35 cellular contexts compared by ENCODE assay signal in genomic region chr20:36360429-36360828, GRCh38. TPM values are rescaled to one million over a fixed set of nuclear protein-coding genes. Genes with fewer than 3 reads are reported as not detected.
A peak's percentile ranks its signal among the peaks of the same experiment; 100 is the strongest.
DNase-seq lines count a peak whose midpoint lies in the region; ATAC-seq and TF ChIP-seq lines count a peak whose summit lies in the region.
"Had no signal": no experiment of that assay in that cellular context is flagged by ENCODE, and none has a peak within 500 bp of the region (broad histone marks: within the 10 kb centered on the region; RNA-seq: fewer than 3 reads in every experiment).

No MANE protein-coding gene starts in this region.

- H3K27ac Mint-ChIP-seq in activated naive CD4-positive, alpha-beta T cell treated with anti-CD3 and anti-CD28 coated beads, Interleukin-2, amount 10 ng/mL, durations not matched to agents 7 days and 5 days = peak overlapping the region; percentile 39
- no peak overlapping the region for H3K27ac Mint-ChIP-seq in activated naive CD4-positive, alpha-beta T cell treated with anti-CD3 and anti-CD28 coated beads for 36 hours
- no peak overlapping the region for H3K27ac Mint-ChIP-seq in stimulated activated memory B cell treated with anti-CD40 and anti-IgM and Interleukin-4, amounts not matched to agents 10 μg/mL and 1 μg/mL and 100 μg/mL, for 72 hours
- H3K27ac Mint-ChIP-seq: B cell; CD14-positive monocyte; CD4-positive, alpha-beta memory T cell; CD4-positive, alpha-beta T cell; CD4-positive, CD25-positive, alpha-beta regulatory T cell; CD8-positive, alpha-beta memory T cell; CD8-positive, alpha-beta T cell had no signal

- H3K9ac ChIP-seq in neuronal stem cell (ENCODE audit: low read depth, low read length, poor library complexity) = no peak overlapping the region
- H3K9ac ChIP-seq: BLaER1; BLaER1 treated with 17β-estradiol and CSF1 and Interleukin-3, amounts not matched to agents 10 nM and 100 nM had no signal

- H3K9me3 ChIP-seq in HEK293 (ENCODE audit: control insufficient read depth, insufficient read depth, low read depth, low read length) (no peaks in the 10 kb centered on the region), neuronal stem cell (replicated peaks in 1 of 2; ENCODE audit: control insufficient read depth in 2 of 2, insufficient read depth in 1 of 2, low read depth in 1 of 2, low read length in 2 of 2) (peaks cover 0 to 3% of the 10 kb centered on the region in 2 donors)
- H3K9me3 ChIP-seq: A549, BE2C, BLaER1, Caco-2 had no signal

- no peaks in the 10 kb centered on the region for H3K4me1 Mint-ChIP-seq in activated naive CD4-positive, alpha-beta T cell treated with anti-CD3 and anti-CD28 coated beads, Interleukin-2, amount 10 ng/mL, durations not matched to agents 7 days and 5 days
- no peaks in the 10 kb centered on the region for H3K4me1 Mint-ChIP-seq in activated naive CD4-positive, alpha-beta T cell treated with anti-CD3 and anti-CD28 coated beads for 36 hours (ENCODE audit: low read depth)
- no peaks in the 10 kb centered on the region for H3K4me1 Mint-ChIP-seq in stimulated activated memory B cell treated with anti-CD40 and anti-IgM and Interleukin-4, amounts not matched to agents 10 μg/mL and 1 μg/mL and 100 μg/mL, for 72 hours
- H3K4me1 Mint-ChIP-seq: B cell; CD14-positive monocyte; CD4-positive, alpha-beta memory T cell; CD4-positive, CD25-positive, alpha-beta regulatory T cell; CD8-positive, alpha-beta memory T cell had no signal

- no peak for TF ChIP-seq CTCF in HEK293 (tag by site-specific recombination; IDR thresholded peaks at IDR 0.05)

- H3K23ac ChIP-seq in neuronal stem cell (ENCODE audit: low read depth, low read length, poor library complexity) = no peak overlapping the region

- no peak overlapping the region for H3K4me2 ChIP-seq in neuronal stem cell (ENCODE audit: insufficient read depth, low read length, poor library complexity, severe bottlenecking)
- H3K4me2 ChIP-seq: A549; BLaER1; BLaER1 treated with 17β-estradiol and CSF1 and Interleukin-3, amounts not matched to agents 10 nM and 100 nM had no signal

- H4K8ac ChIP-seq in neuronal stem cell (ENCODE audit: low read depth, low read length) = no peak overlapping the region

- H3K18ac ChIP-seq in neuronal stem cell (ENCODE audit: low read length) = peak overlapping the region; percentile 86

- peak overlapping the region; percentile 30 for H2AK5ac ChIP-seq in neuronal stem cell (ENCODE audit: low read depth, low read length)

- H3K4me1 ChIP-seq in HEK293 (ENCODE audit: control insufficient read depth, insufficient read depth, low read length) = no peaks in the 10 kb centered on the region
- H3K4me1 ChIP-seq in neuronal stem cell (ENCODE audit: control insufficient read depth in 2 of 2, insufficient read depth in 1 of 2, low read depth in 1 of 2, low read length in 2 of 2) = peaks cover 0 to 6% of the 10 kb centered on the region in 2 donors
- H3K4me1 ChIP-seq: A549, BE2C, Caco-2 had no signal

- H2BK12ac ChIP-seq in neuronal stem cell (ENCODE audit: low read length) = no peak overlapping the region

- H2AFZ ChIP-seq in neuronal stem cell (ENCODE audit: low read length) = no peak overlapping the region

- no peak overlapping the region for H3K4me3 Mint-ChIP-seq in activated naive CD4-positive, alpha-beta T cell treated with anti-CD3 and anti-CD28 coated beads, Interleukin-2, amount 10 ng/mL, durations not matched to agents 7 days and 5 days
- no peak overlapping the region for H3K4me3 Mint-ChIP-seq in activated naive CD4-positive, alpha-beta T cell treated with anti-CD3 and anti-CD28 coated beads for 36 hours
- no peak overlapping the region for H3K4me3 Mint-ChIP-seq in stimulated activated memory B cell treated with anti-CD40 and anti-IgM and Interleukin-4, amounts not matched to agents 10 μg/mL and 1 μg/mL and 100 μg/mL, for 72 hours
- H3K4me3 Mint-ChIP-seq: B cell; CD14-positive monocyte; CD4-positive, alpha-beta memory T cell; CD4-positive, alpha-beta T cell; CD4-positive, CD25-positive, alpha-beta regulatory T cell; CD8-positive, alpha-beta memory T cell; CD8-positive, alpha-beta T cell had no signal

- H3K36me3 Mint-ChIP-seq in activated naive CD4-positive, alpha-beta T cell treated with anti-CD3 and anti-CD28 coated beads, Interleukin-2, amount 10 ng/mL, durations not matched to agents 7 days and 5 days = no peaks in the 10 kb centered on the region
- H3K36me3 Mint-ChIP-seq in activated naive CD4-positive, alpha-beta T cell treated with anti-CD3 and anti-CD28 coated beads for 36 hours (ENCODE audit: low read depth) = no peaks in the 10 kb centered on the region
- H3K36me3 Mint-ChIP-seq in stimulated activated memory B cell treated with anti-CD40 and anti-IgM and Interleukin-4, amounts not matched to agents 10 μg/mL and 1 μg/mL and 100 μg/mL, for 72 hours = no peaks in the 10 kb centered on the region
- H3K36me3 Mint-ChIP-seq: CD14-positive monocyte; CD4-positive, alpha-beta memory T cell; CD4-positive, CD25-positive, alpha-beta regulatory T cell; CD8-positive, alpha-beta memory T cell; CD8-positive, alpha-beta T cell had no signal

- no peak for DNase-seq in activated naive CD4-positive, alpha-beta T cell treated with anti-CD3 and anti-CD28 coated beads, Interleukin-2, amount 10 ng/mL, durations not matched to agents 7 days and 5 days
- DNase-seq in activated naive CD4-positive, alpha-beta T cell treated with anti-CD3 and anti-CD28 coated beads for 36 hours = no peak
- DNase-seq in neuronal stem cell (ENCODE audit: low spot score) (no peak), NCI-H345 treated with DMSO at 0.1 percent for 48 hours (lab: John Stamatoyannopoulos, UW; ENCODE audit: unreplicated experiment) (no peak)
- DNase-seq: 8988T; ACHN; AML-193; BE2C; C1 segment of cervical spinal cord; Caco-2; Calu3; CD4-positive, alpha-beta memory T cell; CD4-positive, alpha-beta T cell; CD4-positive, CD25-positive, alpha-beta regulatory T cell; CD8-positive, alpha-beta memory T cell; CD8-positive, alpha-beta T cell; COR-L47; DMS 273 treated with DMSO at 0.1 percent for 48 hours; DMS153; DMS53; DMS79; DMS79 treated with DMSO at 0.1 percent for 48 hours; DND-41; EL had no signal

- POLR2A ChIA-PET in HEK293 (lab: Yijun Ruan, JAX) = no interaction called here

- no peak overlapping the region for H3K14ac ChIP-seq in neuronal stem cell (ENCODE audit: low read length)

- H2BK15ac ChIP-seq in neuronal stem cell (ENCODE audit: low read length) = peak overlapping the region; percentile 49

- peaks cover 0 to 26% (median 0%) of the 10 kb centered on the region in 3 experiments for H3K27me3 ChIP-seq in neuronal stem cell (ENCODE audit: control insufficient read depth in 3 of 3, insufficient read depth in 3 of 3, low read depth in 1 of 3, low read length in 3 of 3)
- H3K27me3 ChIP-seq: BE2C; BLaER1; BLaER1 treated with 17β-estradiol and CSF1 and Interleukin-3, amounts not matched to agents 10 nM and 100 nM had no signal

- H3K4me3 ChIP-seq in HEK293 (ENCODE audit: low read depth, low read length) (no peak overlapping the region), neuronal stem cell (ENCODE audit: low read length in 2 of 2) (no peak overlapping the region)
- H3K4me3 ChIP-seq: A549; BLaER1; BLaER1 treated with 17β-estradiol and CSF1 and Interleukin-3, amounts not matched to agents 10 nM and 100 nM had no signal

- CTCF ChIA-PET in activated naive CD4-positive, alpha-beta T cell treated with anti-CD3 and anti-CD28 coated beads, Interleukin-2, amount 10 ng/mL, durations not matched to agents 7 days and 5 days (lab: Charles Lee) = interaction anchor here (1.2 to 2.0 kb wide), 2 partner anchors 39 to 367 kb away, joined by 4 read pairs; no protein-coding TSS in a partner anchor
- CTCF ChIA-PET in activated naive CD4-positive, alpha-beta T cell treated with anti-CD3 and anti-CD28 coated beads for 36 hours (lab: Charles Lee) = interaction anchor here (0.6 kb wide), 1 partner anchor 468 kb away, joined by 3 read pairs; no protein-coding TSS in a partner anchor
- CTCF ChIA-PET in HEK293 (lab: Yijun Ruan, JAX) = no interaction called here

- H2BK5ac ChIP-seq in neuronal stem cell (ENCODE audit: low read length) = no peak overlapping the region

- intact Hi-C loops in activated naive CD4-positive, alpha-beta T cell treated with anti-CD3 and anti-CD28 coated beads for 36 hours (cut with micrococcal nuclease) = no loop called here

- no peaks in the 10 kb centered on the region for H3K9me3 Mint-ChIP-seq in activated naive CD4-positive, alpha-beta T cell treated with anti-CD3 and anti-CD28 coated beads, Interleukin-2, amount 10 ng/mL, durations not matched to agents 7 days and 5 days
- H3K9me3 Mint-ChIP-seq in activated naive CD4-positive, alpha-beta T cell treated with anti-CD3 and anti-CD28 coated beads for 36 hours = no peaks in the 10 kb centered on the region
- no peaks in the 10 kb centered on the region for H3K9me3 Mint-ChIP-seq in stimulated activated memory B cell treated with anti-CD40 and anti-IgM and Interleukin-4, amounts not matched to agents 10 μg/mL and 1 μg/mL and 100 μg/mL, for 72 hours
- H3K9me3 Mint-ChIP-seq: CD4-positive, alpha-beta memory T cell; CD4-positive, alpha-beta T cell; CD8-positive, alpha-beta memory T cell had no signal

- peak; percentile 44 for ATAC-seq in stimulated activated memory B cell treated with anti-CD40 and anti-IgM and Interleukin-4, amounts not matched to agents 10 μg/mL and 1 μg/mL and 100 μg/mL, for 72 hours
- no peak for ATAC-seq in HG02870 (IDR thresholded peaks at IDR 0.05; ENCODE audit: unreplicated experiment)
- ATAC-seq in GM21723 (IDR thresholded peaks at IDR 0.05; ENCODE audit: unreplicated experiment) = no peak
- ATAC-seq: A549; CD8-positive, alpha-beta T cell had no signal

- no peak overlapping the region for H2BK120ac ChIP-seq in neuronal stem cell (ENCODE audit: low read depth, low read length)

- no peaks in the 10 kb centered on the region for H3K36me3 ChIP-seq in HEK293 (ENCODE audit: control insufficient read depth in 2 of 2, insufficient read depth in 1 of 2, low read length in 2 of 2)
- H3K36me3 ChIP-seq in neuronal stem cell (replicated peaks in 1 of 2; ENCODE audit: control insufficient read depth in 2 of 2, insufficient read depth in 2 of 2, low read length in 2 of 2) = no peaks in the 10 kb centered on the region
- H3K36me3 ChIP-seq: BE2C; BLaER1; BLaER1 treated with 17β-estradiol and CSF1 and Interleukin-3, amounts not matched to agents 10 nM and 100 nM had no signal

- peaks cover 8% of the 10 kb centered on the region for H3K27me3 Mint-ChIP-seq in activated naive CD4-positive, alpha-beta T cell treated with anti-CD3 and anti-CD28 coated beads, Interleukin-2, amount 10 ng/mL, durations not matched to agents 7 days and 5 days
- peaks cover 3% of the 10 kb centered on the region for H3K27me3 Mint-ChIP-seq in activated naive CD4-positive, alpha-beta T cell treated with anti-CD3 and anti-CD28 coated beads for 36 hours (ENCODE audit: low read depth)
- H3K27me3 Mint-ChIP-seq in stimulated activated memory B cell treated with anti-CD40 and anti-IgM and Interleukin-4, amounts not matched to agents 10 μg/mL and 1 μg/mL and 100 μg/mL, for 72 hours = peaks cover 52% of the 10 kb centered on the region

- no peak overlapping the region for H3K27ac ChIP-seq in HEK293 (ENCODE audit: extremely low read depth, low read depth, low read length)
- H3K27ac ChIP-seq in neuronal stem cell (replicated peaks; ENCODE audit: low read length) = no peak overlapping the region
- H3K27ac ChIP-seq: 22Rv1; A549; BLaER1; BLaER1 treated with 17β-estradiol and CSF1 and Interleukin-3, amounts not matched to agents 10 nM and 100 nM; C4-2B had no signal

- no CpG with 5 or more reads among the region's 10 CpGs for WGBS in neuronal stem cell (ENCODE audit: extremely low coverage in 2 of 2, insufficient read length in 2 of 2, insufficient replicate concordance in 1 of 2), 2 donors

- H3K4ac ChIP-seq in neuronal stem cell (ENCODE audit: low read length) = no peak overlapping the region

- no peaks in the 10 kb centered on the region for H3K79me1 ChIP-seq in neuronal stem cell (ENCODE audit: low read depth, low read length)

- no peak overlapping the region for H4K91ac ChIP-seq in neuronal stem cell (ENCODE audit: low read depth, low read length, poor library complexity)

RNA-seq across cellular contexts. Expression of gene DLGAP4, which starts 54.3 kb away (rescaled TPM):
- 10 to 100 TPM in 1 of 2 experiments, 1 to 10 TPM in 1; 9.2 to 13.7 TPM for total RNA-seq in activated naive CD4-positive, alpha-beta T cell treated with anti-CD3 and anti-CD28 coated beads for 36 hours
- polyA plus RNA-seq in neuronal stem cell (2013, experiment 1 of 2) = 98.6 TPM
- 99.8 TPM for polyA plus RNA-seq in neuronal stem cell (2013, experiment 2 of 2)
